ENCODE assay signal across 14 cellular contexts in the genomic region with DNA sequence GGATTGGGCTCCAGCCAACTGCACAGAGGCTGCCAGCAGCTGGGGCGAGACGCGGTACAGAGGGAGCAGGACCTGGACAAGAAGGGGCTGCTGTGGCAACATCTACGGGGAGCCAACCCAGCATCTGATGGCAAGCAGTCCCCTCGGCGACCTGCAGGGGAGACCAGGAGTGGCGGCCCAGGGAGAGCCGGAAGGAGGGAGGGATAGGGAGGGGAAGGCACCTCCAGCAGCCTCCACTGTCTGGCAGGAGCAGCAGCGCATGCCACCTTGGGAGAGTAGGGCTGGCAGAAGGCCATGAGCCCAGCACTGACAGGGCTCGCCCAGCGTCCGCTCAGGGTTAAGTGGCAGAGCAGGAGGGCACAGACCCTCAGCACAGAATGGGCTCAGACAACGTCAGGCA. TPM values are rescaled to one million over a fixed set of nuclear protein-coding genes. Genes with fewer than 3 reads are reported as not detected.
DNase-seq lines count a peak whose midpoint lies in the region; TF ChIP-seq lines count a peak whose summit lies in the region.
"Had no signal": no experiment of that assay in that cellular context is flagged by ENCODE, and none has a peak within 500 bp of the region (broad histone marks: within the 10 kb centered on the region; RNA-seq: fewer than 3 reads in every experiment).

No MANE protein-coding gene starts in this region.

- in situ Hi-C loops in GM13976 (cut with MboI; ENCODE audit: low sequenced_read_pairs, unreplicated experiment) = no loop called here

- TF ChIP-seq CTCF in GM12864 (IDR thresholded peaks at IDR 0.05; ENCODE audit: low read depth, low read length, missing control alignments) (peak; percentile 14), GM13976 (IDR thresholded peaks at IDR 0.05; ENCODE audit: borderline replicate concordance, control extremely low read depth, extremely low read depth, insufficient read depth, missing control alignments) (no peak)

- no peak overlapping the region for H3K4me3 ChIP-seq in GM12864 (ENCODE audit: low read depth, low read length)
- H3K4me3 ChIP-seq: colonic mucosa, lower lobe of right lung had no signal

- DNase-seq in COR-L47 (lab: John Stamatoyannopoulos, UW) (peak; percentile 76), GM12864 (ENCODE audit: low read depth) (no peak), NCI-H2196 treated with DMSO at 0.1 percent for 48 hours (lab: John Stamatoyannopoulos, UW; ENCODE audit: unreplicated experiment) (peak; percentile 38), cerebellum (ENCODE audit: low spot score) (peak; percentile 48), AG20443 (ENCODE audit: low spot score) (no peak), GM13976 (ENCODE audit: low spot score) (no peak), dermis blood vessel endothelial cell (no peak)
- no peak for DNase-seq in stimulated activated CD4-positive, alpha-beta T cell treated with anti-CD3 and anti-CD28 coated beads, Interleukin-4, amount 100 ng/mL, for 4 hours
- DNase-seq: activated B cell treated with CpG ODN at 0.5 μM for 24 hours; colonic mucosa; lower lobe of right lung; NK-92 treated with Interleukin-12 subunit alpha and Interleukin-12 subunit beta, amount 100 ng/mL, for 24 hours; nucleus accumbens; small intestine had no signal

RNA-seq across cellular contexts. Expression of gene CHD5, which starts 17.3 kb away (rescaled TPM):
- total RNA-seq in cerebellum (27.8 TPM), dermis blood vessel endothelial cell (under 0.01 TPM in 1 of 2 replicates, not detected in the other)

RNA-seq across cellular contexts. Expression of gene RPL22, which starts 36.6 kb away (rescaled TPM):
- total RNA-seq in cerebellum = 180 TPM
- 124 and 146 TPM in 2 replicates for total RNA-seq in dermis blood vessel endothelial cell

RNA-seq across cellular contexts. Expression of gene RNF207, which starts 43.1 kb away (rescaled TPM):
- total RNA-seq in cerebellum (11.9 TPM), dermis blood vessel endothelial cell (3.4 and 37.6 TPM in 2 replicates)

Comparison
In these comparisons a context has a peak if more than half of its experiments do, and no peak if none do; other contexts are left out.
1. DNase-seq: peak in COR-L47 (single experiment), NCI-H2196 treated with DMSO at 0.1 percent for 48 hours (single experiment) and cerebellum (single experiment); none in GM12864 (single experiment), AG20443 (single experiment), GM13976 (single experiment), dermis blood vessel endothelial cell (single experiment) and stimulated activated CD4-positive, alpha-beta T cell treated with anti-CD3 and anti-CD28 coated beads, Interleukin-4, amount 100 ng/mL, for 4 hours (0 of 2).
2. RNA of gene CHD5, which starts 17.3 kb away (total RNA-seq): 27.8 TPM in cerebellum (single experiment); under 0.01 TPM in dermis blood vessel endothelial cell; every median in the first group is over 10 times any median in the second.